19 cellular contexts compared by ENCODE assay signal in the genomic region with DNA sequence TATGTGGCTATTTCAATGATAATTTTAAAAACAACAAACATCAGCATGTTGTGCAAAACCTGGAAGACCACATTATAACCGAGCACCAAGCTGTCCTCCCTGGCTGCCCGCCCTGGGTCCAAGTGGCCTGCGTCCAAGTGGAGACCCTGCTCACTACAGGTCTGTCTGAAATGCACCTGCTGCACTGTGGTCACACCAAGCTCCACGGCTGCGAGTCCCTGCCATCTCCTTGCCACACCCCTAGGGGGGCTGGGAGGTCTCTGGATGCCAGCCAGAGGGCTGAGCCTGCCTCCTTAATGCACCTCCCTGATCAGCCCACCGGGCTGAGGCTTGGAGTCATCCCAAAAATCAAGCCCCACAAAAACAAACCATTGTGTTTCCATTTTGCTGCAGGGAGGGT.
A peak's percentile ranks its signal among the peaks of the same experiment; 100 is the strongest.
DNase-seq lines count a peak whose midpoint lies in the region; ATAC-seq and TF ChIP-seq lines count a peak whose summit lies in the region.
"Had no signal": no experiment of that assay in that cellular context is flagged by ENCODE, and none has a peak within 500 bp of the region (broad histone marks: within the 10 kb centered on the region; RNA-seq: fewer than 3 reads in every experiment).

No MANE protein-coding gene starts in this region.

- peak overlapping the region; percentile 47 for H2AK5ac ChIP-seq in neuronal stem cell (ENCODE audit: low read depth, low read length)

- intact Hi-C loops in MCF 10A (cut with micrococcal nuclease): loop anchor here (10.0 kb wide), 1 partner anchor 82 kb away; no protein-coding TSS in a partner anchor

- H2BK5ac ChIP-seq in neuronal stem cell (ENCODE audit: low read length): no peak overlapping the region

- no peaks in the 10 kb centered on the region for H3K9me3 ChIP-seq in RWPE2 (ENCODE audit: severe bottlenecking)
- H3K9me3 ChIP-seq in neuronal stem cell (replicated peaks in 1 of 2; ENCODE audit: control insufficient read depth in 2 of 2, insufficient read depth in 1 of 2, low read depth in 1 of 2, low read length in 2 of 2): no peaks in the 10 kb centered on the region
- H3K9me3 ChIP-seq: Peyer's patch had no signal

- H3K9me3 Mint-ChIP-seq in MCF 10A (ENCODE audit: unreplicated experiment): no peaks in the 10 kb centered on the region
- H3K9me3 Mint-ChIP-seq: HFFc6 had no signal

- H2BK12ac ChIP-seq in neuronal stem cell (ENCODE audit: low read length): peak overlapping the region; percentile 53

- H3K4me1 ChIP-seq in RWPE2 (ENCODE audit: insufficient read depth, poor library complexity, severe bottlenecking) (no peaks in the 10 kb centered on the region), neuronal stem cell (ENCODE audit: control insufficient read depth in 2 of 2, insufficient read depth in 1 of 2, low read depth in 1 of 2, low read length in 2 of 2) (peaks cover 0 to 6% of the 10 kb centered on the region in 2 donors)
- H3K4me1 ChIP-seq: Peyer's patch had no signal

- H3K79me1 ChIP-seq in neuronal stem cell (ENCODE audit: low read depth, low read length): no peaks in the 10 kb centered on the region

- no peak overlapping the region for H2AFZ ChIP-seq in neuronal stem cell (ENCODE audit: low read length)

- peak overlapping the region; percentile 68 for H2BK15ac ChIP-seq in neuronal stem cell (ENCODE audit: low read length)

- H3K9ac ChIP-seq in neuronal stem cell (ENCODE audit: low read depth, low read length, poor library complexity): no peak overlapping the region

- CTCF ChIA-PET in MCF 10A (lab: Yijun Ruan, JAX): no interaction called here

- H3K36me3 ChIP-seq in RWPE2 (ENCODE audit: low read depth): no peaks in the 10 kb centered on the region
- H3K36me3 ChIP-seq in neuronal stem cell (replicated peaks in 1 of 2; ENCODE audit: control insufficient read depth in 2 of 2, insufficient read depth in 2 of 2, low read length in 2 of 2): no peaks in the 10 kb centered on the region
- H3K36me3 ChIP-seq: Peyer's patch had no signal

- H3K4ac ChIP-seq in neuronal stem cell (ENCODE audit: low read length): no peak overlapping the region

- no peak overlapping the region for H3K18ac ChIP-seq in neuronal stem cell (ENCODE audit: low read length)

- H3K23ac ChIP-seq in neuronal stem cell (ENCODE audit: low read depth, low read length, poor library complexity): peak overlapping the region; percentile 21

- TF ChIP-seq CTCF in RWPE2 (IDR thresholded peaks at IDR 0.05; ENCODE audit: poor library complexity, severe bottlenecking) (no peak), MCF 10A (IDR thresholded peaks at IDR 0.05; ENCODE audit: unreplicated experiment) (no peak)

- ATAC-seq in RWPE2 (ENCODE audit: low read depth): no peak
- ATAC-seq: HepG2, SK-N-SH treated with all-trans-retinoic acid at 6 μM for 48 hours had no signal

- no peak overlapping the region for H4K91ac ChIP-seq in neuronal stem cell (ENCODE audit: low read depth, low read length, poor library complexity)

- no peak overlapping the region for H3K27ac Mint-ChIP-seq in MCF 10A (ENCODE audit: low read depth, unreplicated experiment)
- H3K27ac Mint-ChIP-seq: CD4-positive, alpha-beta memory T cell; HFFc6 had no signal

- no CpG with 5 or more reads among the region's 6 CpGs for WGBS in neuronal stem cell (ENCODE audit: extremely low coverage in 2 of 2, insufficient read length in 2 of 2, insufficient replicate concordance in 1 of 2), 2 donors

- H4K8ac ChIP-seq in neuronal stem cell (ENCODE audit: low read depth, low read length): no peak overlapping the region

- POLR2A ChIA-PET in MCF 10A (lab: Yijun Ruan, JAX): no interaction called here

- H3K4me3 Mint-ChIP-seq in MCF 10A (ENCODE audit: unreplicated experiment): no peak overlapping the region
- H3K4me3 Mint-ChIP-seq: CD4-positive, alpha-beta memory T cell; HFFc6 had no signal

- H3K4me2 ChIP-seq in neuronal stem cell (ENCODE audit: insufficient read depth, low read length, poor library complexity, severe bottlenecking): no peak overlapping the region

- no peaks in the 10 kb centered on the region for H3K27me3 ChIP-seq in RWPE2 (ENCODE audit: insufficient read depth, poor library complexity, severe bottlenecking)
- peaks cover 0 to 3% (median 0%) of the 10 kb centered on the region in 3 experiments for H3K27me3 ChIP-seq in neuronal stem cell (ENCODE audit: control insufficient read depth in 3 of 3, insufficient read depth in 3 of 3, low read depth in 1 of 3, low read length in 3 of 3)
- H3K27me3 ChIP-seq: Peyer's patch had no signal

- no TSS peak for BruUV-seq in MCF 10A (replicated peaks; lab: Mats Ljungman, UMichigan)

- no peaks in the 10 kb centered on the region for H3K27me3 Mint-ChIP-seq in MCF 10A (ENCODE audit: insufficient read depth, unreplicated experiment)

- H3K4me1 Mint-ChIP-seq in MCF 10A (ENCODE audit: insufficient read depth, unreplicated experiment): no peaks in the 10 kb centered on the region
- H3K4me1 Mint-ChIP-seq: CD4-positive, alpha-beta memory T cell had no signal

- H3K4me3 ChIP-seq in RWPE2 (ENCODE audit: severe bottlenecking): no peak overlapping the region
- no peak overlapping the region for H3K4me3 ChIP-seq in neuronal stem cell (ENCODE audit: low read length in 2 of 2)
- H3K4me3 ChIP-seq: Peyer's patch had no signal

- H2BK120ac ChIP-seq in neuronal stem cell (ENCODE audit: low read depth, low read length): peak overlapping the region; percentile 12

- peak; percentile 24 for DNase-seq in NCI-H82 (lab: John Stamatoyannopoulos, UW)
- no peak for DNase-seq in NCI-H82 treated with DMSO at 0.1 percent for 48 hours (lab: John Stamatoyannopoulos, UW; ENCODE audit: unreplicated experiment)
- peak; percentile 15 for DNase-seq in NCI-H1092 treated with DMSO at 0.1 percent for 48 hours (lab: John Stamatoyannopoulos, UW)
- DNase-seq in RWPE2 (ENCODE audit: low spot score): peak; percentile 69
- no peak for DNase-seq in neuronal stem cell (ENCODE audit: low spot score)
- no peak for DNase-seq in iPS-NIHi11 (ENCODE audit: low spot score)
- DNase-seq in cerebellum (ENCODE audit: low spot score): no peak
- no peak for DNase-seq in MCF 10A (ENCODE audit: unreplicated experiment)
- DNase-seq: CD4-positive, alpha-beta memory T cell; DMS53; HFFc6; KBM-7; NCI-H1436 treated with DMSO at 0.1 percent for 48 hours; NCI-H2029; NK-92 treated with Interleukin-12 subunit alpha and Interleukin-12 subunit beta, amount 100 ng/mL, for 24 hours; SIG-M5 had no signal

- no peak overlapping the region for H3K27ac ChIP-seq in RWPE2 (ENCODE audit: poor library complexity, severe bottlenecking)
- H3K27ac ChIP-seq in neuronal stem cell (replicated peaks; ENCODE audit: low read length): no peak overlapping the region
- H3K27ac ChIP-seq: Peyer's patch had no signal

- no peak overlapping the region for H3K14ac ChIP-seq in neuronal stem cell (ENCODE audit: low read length)

- no peaks in the 10 kb centered on the region for H3K36me3 Mint-ChIP-seq in MCF 10A (ENCODE audit: insufficient read depth, unreplicated experiment)
- H3K36me3 Mint-ChIP-seq: CD4-positive, alpha-beta memory T cell had no signal

Comparison
In these comparisons a context has a peak if more than half of its experiments do, and no peak if none do; other contexts are left out.
1. DNase-seq: peak in NCI-H82 (single experiment), NCI-H1092 treated with DMSO at 0.1 percent for 48 hours (single experiment) and RWPE2 (single experiment); none in NCI-H82 treated with DMSO at 0.1 percent for 48 hours (single experiment), neuronal stem cell (single experiment), iPS-NIHi11 (single experiment), cerebellum (single experiment) and MCF 10A (single experiment).